ENCODE assay signal across 3 cellular contexts in genomic region chr10:104235801-104236200, GRCh38.
"Had no signal": no experiment of that assay in that cellular context is flagged by ENCODE, and none has a peak within 500 bp of the region (broad histone marks: within the 10 kb centered on the region; RNA-seq: fewer than 3 reads in every experiment).

No MANE protein-coding gene starts in this region.

- H3K4me3 ChIP-seq: GM12878 had no signal

- DNase-seq: GDM1, GF-D8 had no signal

- ATAC-seq: GM12878 had no signal
